Comparison of ENCODE assay signal across 8 cellular contexts in the genomic region with DNA sequence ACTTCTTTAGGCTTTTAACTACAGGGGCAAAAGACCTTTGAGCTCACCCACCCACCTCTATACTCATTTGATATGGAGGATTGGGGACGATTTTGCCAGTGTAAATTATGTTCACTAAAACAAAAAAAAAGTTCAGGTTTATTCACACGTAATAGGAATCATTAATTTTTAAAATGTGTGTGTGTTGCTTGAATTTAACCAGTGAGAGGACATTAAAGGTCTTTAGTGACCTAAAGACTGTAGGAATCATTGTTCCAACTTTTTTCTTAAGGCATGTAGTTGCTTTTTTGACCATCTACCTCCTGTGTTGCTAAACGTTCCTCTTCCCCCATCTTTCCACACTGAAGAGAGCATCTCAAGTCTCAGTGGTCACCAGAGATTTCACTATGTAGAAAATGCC. TPM values are rescaled to one million over a fixed set of nuclear protein-coding genes. Genes with fewer than 3 reads are reported as not detected.
DNase-seq lines count a peak whose midpoint lies in the region; ATAC-seq and TF ChIP-seq lines count a peak whose summit lies in the region.

No MANE protein-coding gene starts in this region.

- peaks cover 40% of the 10 kb centered on the region for H3K36me3 ChIP-seq in CD4-positive, alpha-beta memory T cell (ENCODE audit: insufficient read depth, low read length)
- H3K36me3 ChIP-seq in MM.1S (replicated peaks; ENCODE audit: insufficient read depth, low read length): peaks cover 12% of the 10 kb centered on the region; the same call in 1 of the 2 replicates

- H3K27me3 ChIP-seq in CD4-positive, alpha-beta memory T cell (ENCODE audit: insufficient read depth, low read length): no peaks in the 10 kb centered on the region
- H3K27me3 ChIP-seq in MM.1S (replicated peaks; ENCODE audit: insufficient read depth, low read length): no peaks in the 10 kb centered on the region

- no peak for TF ChIP-seq CTCF in MM.1S (IDR thresholded peaks at IDR 0.05; ENCODE audit: low read length)

- H3K4me1 Mint-ChIP-seq in CD4-positive, alpha-beta memory T cell: peaks cover 29 to 67% (median 38%) of the 10 kb centered on the region in 4 donors
- peaks cover 29% of the 10 kb centered on the region for H3K4me1 Mint-ChIP-seq in dendritic cell treated with granulocyte-macrophage colony-stimulating factor and Interleukin-4, amounts not matched to agents 40 ng/mL and 50 ng/mL, for 4 days (ENCODE audit: low read depth)
- peaks cover 29 to 48% of the 10 kb centered on the region in 2 donors for H3K4me1 Mint-ChIP-seq in natural killer cell treated with Interleukin-12 subunit alpha and Interleukin-12 subunit beta and Interleukin-15 and Interleukin-18, amount 100 ng/mL, for 72 hours (ENCODE audit: low read depth in 2 of 2)

- H3K27ac ChIP-seq in CD4-positive, alpha-beta memory T cell (ENCODE audit: low read depth, low read length): peak overlapping the region; percentile 85
- no peak overlapping the region for H3K27ac ChIP-seq in MM.1S (ENCODE audit: low read length)

- peaks cover 11% of the 10 kb centered on the region for H3F3A ChIP-seq in MM.1S (ENCODE audit: insufficient read depth, low read length)

- H3K79me2 ChIP-seq in MM.1S (ENCODE audit: low read length): peaks cover 50% of the 10 kb centered on the region

- no peaks in the 10 kb centered on the region for H3K27me3 Mint-ChIP-seq in CD4-positive, alpha-beta memory T cell
- H3K27me3 Mint-ChIP-seq in dendritic cell treated with granulocyte-macrophage colony-stimulating factor and Interleukin-4, amounts not matched to agents 40 ng/mL and 50 ng/mL, for 4 days: no peaks in the 10 kb centered on the region
- H3K27me3 Mint-ChIP-seq in natural killer cell treated with Interleukin-12 subunit alpha and Interleukin-12 subunit beta and Interleukin-15 and Interleukin-18, amount 100 ng/mL, for 72 hours: no peaks in the 10 kb centered on the region

- peak overlapping the region; percentile 82 for H3K4me2 ChIP-seq in MM.1S (ENCODE audit: low read depth, low read length)

- H3K4me3 Mint-ChIP-seq in CD4-positive, alpha-beta memory T cell: peak overlapping the region; percentile 81 to 100 (median 99)
- peak overlapping the region; percentile 98 for H3K4me3 Mint-ChIP-seq in dendritic cell treated with granulocyte-macrophage colony-stimulating factor and Interleukin-4, amounts not matched to agents 40 ng/mL and 50 ng/mL, for 4 days
- peak overlapping the region; percentile 97 for H3K4me3 Mint-ChIP-seq in natural killer cell treated with Interleukin-12 subunit alpha and Interleukin-12 subunit beta and Interleukin-15 and Interleukin-18, amount 100 ng/mL, for 72 hours

- H3K27ac Mint-ChIP-seq in CD4-positive, alpha-beta memory T cell: peak overlapping the region; percentile 31 to 96 (median 82)
- H3K27ac Mint-ChIP-seq in dendritic cell treated with granulocyte-macrophage colony-stimulating factor and Interleukin-4, amounts not matched to agents 40 ng/mL and 50 ng/mL, for 4 days: peak overlapping the region; percentile 3
- peak overlapping the region; percentile 89 to 98 for H3K27ac Mint-ChIP-seq in natural killer cell treated with Interleukin-12 subunit alpha and Interleukin-12 subunit beta and Interleukin-15 and Interleukin-18, amount 100 ng/mL, for 72 hours

- H3K9ac ChIP-seq in MM.1S (ENCODE audit: low read length): peak overlapping the region; percentile 83; the same call in 1 of the 2 replicates

- peaks cover 38 to 53% of the 10 kb centered on the region in 2 donors for H3K36me3 Mint-ChIP-seq in CD4-positive, alpha-beta memory T cell
- peaks cover 53% of the 10 kb centered on the region for H3K36me3 Mint-ChIP-seq in dendritic cell treated with granulocyte-macrophage colony-stimulating factor and Interleukin-4, amounts not matched to agents 40 ng/mL and 50 ng/mL, for 4 days (ENCODE audit: low read depth)
- H3K36me3 Mint-ChIP-seq in natural killer cell treated with Interleukin-12 subunit alpha and Interleukin-12 subunit beta and Interleukin-15 and Interleukin-18, amount 100 ng/mL, for 72 hours: peaks cover 40% of the 10 kb centered on the region

- CTCF ChIA-PET in CD4-positive, alpha-beta memory T cell (lab: Charles Lee; ENCODE audit: partially characterized antibody): interaction anchor here (1.2 to 6.0 kb wide), 7 partner anchors 13 to 189 kb away, joined by 3 to 74 read pairs (median 6); partner anchors contain the start of gene WEE2

- H3K9me3 ChIP-seq in CD4-positive, alpha-beta memory T cell (ENCODE audit: control insufficient read depth in 1 of 2, low read length in 2 of 2): no peaks in the 10 kb centered on the region
- no peaks in the 10 kb centered on the region for H3K9me3 ChIP-seq in MM.1S (replicated peaks; ENCODE audit: insufficient read depth, low read length)

- H3K9me2 ChIP-seq in MM.1S (replicated peaks; ENCODE audit: insufficient read depth, low read length): no peaks in the 10 kb centered on the region

- intact Hi-C loops in CD4-positive, alpha-beta memory T cell (cut with micrococcal nuclease): loop anchor here (2.0 to 10.0 kb wide), 3 partner anchors 1044 to 1623 kb away; partner anchors contain the start of genes FAM131B, MKRN1 and NDUFB2
- intact Hi-C loops in dendritic cell treated with granulocyte-macrophage colony-stimulating factor and Interleukin-4, amounts not matched to agents 40 ng/mL and 50 ng/mL, for 4 days (cut with micrococcal nuclease): loop anchor here (5.0 to 10.0 kb wide), 2 partner anchors 37 to 184 kb away; partner anchors contain the start of genes AGK and DENND11

- no peak overlapping the region for H3K4me3 ChIP-seq in CD4-positive, alpha-beta memory T cell (ENCODE audit: low read length in 2 of 2)
- peak overlapping the region; percentile 89 for H3K4me3 ChIP-seq in MM.1S (ENCODE audit: low read length)

- H4K20me1 ChIP-seq in MM.1S (ENCODE audit: insufficient read depth, low read length): no peaks in the 10 kb centered on the region

- no peak overlapping the region for H2AFZ ChIP-seq in MM.1S (ENCODE audit: low read length)

- POLR2A ChIA-PET in CD4-positive, alpha-beta memory T cell (lab: Charles Lee; ENCODE audit: partially characterized antibody): interaction anchor here (1.1 to 3.7 kb wide), 5 partner anchors 15 to 725 kb away, joined by 3 to 89 read pairs (median 13); partner anchors contain the start of genes DENND11 and MRPS33

- H3K9me3 Mint-ChIP-seq in CD4-positive, alpha-beta memory T cell: no peaks in the 10 kb centered on the region
- no peaks in the 10 kb centered on the region for H3K9me3 Mint-ChIP-seq in dendritic cell treated with granulocyte-macrophage colony-stimulating factor and Interleukin-4, amounts not matched to agents 40 ng/mL and 50 ng/mL, for 4 days
- H3K9me3 Mint-ChIP-seq in natural killer cell treated with Interleukin-12 subunit alpha and Interleukin-12 subunit beta and Interleukin-15 and Interleukin-18, amount 100 ng/mL, for 72 hours: no peaks in the 10 kb centered on the region

- ATAC-seq in natural killer cell treated with Interleukin-12 subunit alpha and Interleukin-12 subunit beta and Interleukin-15 and Interleukin-18, amount 100 ng/mL, for 72 hours: no peak

- H3K4me1 ChIP-seq in CD4-positive, alpha-beta memory T cell (ENCODE audit: insufficient read depth, low read length): peaks cover 36% of the 10 kb centered on the region
- H3K4me1 ChIP-seq in MM.1S (ENCODE audit: low read length): peaks cover 14% of the 10 kb centered on the region

- no peak for DNase-seq in CD4-positive, alpha-beta memory T cell
- no peak for DNase-seq in MM.1S
- DNase-seq in natural killer cell treated with Interleukin-12 subunit alpha and Interleukin-12 subunit beta and Interleukin-15 and Interleukin-18, amount 100 ng/mL, for 72 hours (ENCODE audit: low spot score): no peak
- no peak for DNase-seq in germinal center (ENCODE audit: low spot score)
- DNase-seq in HuH-7 (ENCODE audit: low spot score): no peak
- DNase-seq in HUDEP-2 (lab: John Stamatoyannopoulos, UW; ENCODE audit: unreplicated experiment in 76 of 76): no peak
- no peak for DNase-seq in GM03348 (ENCODE audit: low spot score)

RNA-seq across cellular contexts. Expression of gene SSBP1, which starts 1.1 kb away (rescaled TPM):
- 10 to 100 TPM; 88.2 to 91.2 TPM for total RNA-seq in CD4-positive, alpha-beta memory T cell
- 100 to 1,000 TPM; 314 to 366 TPM for polyA plus RNA-seq in CD4-positive, alpha-beta memory T cell
- total RNA-seq in natural killer cell treated with Interleukin-12 subunit alpha and Interleukin-12 subunit beta and Interleukin-15 and Interleukin-18, amount 100 ng/mL, for 72 hours: 100 to 1,000 TPM; 163 to 208 TPM

RNA-seq across cellular contexts. Expression of gene TAS2R3, which starts 24.6 kb away (rescaled TPM):
- 1 to 10 TPM; 5.6 to 8.0 TPM for total RNA-seq in CD4-positive, alpha-beta memory T cell
- not detected for polyA plus RNA-seq in CD4-positive, alpha-beta memory T cell
- total RNA-seq in natural killer cell treated with Interleukin-12 subunit alpha and Interleukin-12 subunit beta and Interleukin-15 and Interleukin-18, amount 100 ng/mL, for 72 hours: 1 to 10 TPM in 1 of 2 donors, under 1 TPM in 1; 0.78 to 3.3 TPM

RNA-seq across cellular contexts. Expression of gene WEE2, which starts 31.1 kb away (rescaled TPM):
- total RNA-seq in CD4-positive, alpha-beta memory T cell: not detected
- polyA plus RNA-seq in CD4-positive, alpha-beta memory T cell: not detected
- total RNA-seq in natural killer cell treated with Interleukin-12 subunit alpha and Interleukin-12 subunit beta and Interleukin-15 and Interleukin-18, amount 100 ng/mL, for 72 hours: under 1 TPM in 1 of 2 donors, not detected in 1; 0.17 TPM

RNA-seq across cellular contexts. Expression of gene TAS2R4, which starts 37.2 kb away (rescaled TPM):
- total RNA-seq in CD4-positive, alpha-beta memory T cell: 1 to 10 TPM; 3.9 to 5.4 TPM
- polyA plus RNA-seq in CD4-positive, alpha-beta memory T cell: under 1 TPM in 1 of 2 donors, not detected in 1; 0.07 TPM
- 1 to 10 TPM in 1 of 2 donors, under 1 TPM in 1; 0.69 to 1.8 TPM for total RNA-seq in natural killer cell treated with Interleukin-12 subunit alpha and Interleukin-12 subunit beta and Interleukin-15 and Interleukin-18, amount 100 ng/mL, for 72 hours

RNA-seq across cellular contexts. Expression of gene DENND11, which starts 37.3 kb away (rescaled TPM):
- total RNA-seq in CD4-positive, alpha-beta memory T cell: 10 to 100 TPM; 62.5 to 62.9 TPM
- 10 to 100 TPM in 1 of 2 donors, 1 to 10 TPM in 1; 5.0 to 14.8 TPM for polyA plus RNA-seq in CD4-positive, alpha-beta memory T cell
- 10 to 100 TPM; 24.7 to 40.0 TPM for total RNA-seq in natural killer cell treated with Interleukin-12 subunit alpha and Interleukin-12 subunit beta and Interleukin-15 and Interleukin-18, amount 100 ng/mL, for 72 hours

Comparison
In these comparisons a context has a peak if more than half of its experiments do, and no peak if none do; other contexts are left out.
1. H3K27ac Mint-ChIP-seq: peak in every context shown above with its lines; median percentile 94 in natural killer cell treated with Interleukin-12 subunit alpha and Interleukin-12 subunit beta and Interleukin-15 and Interleukin-18, amount 100 ng/mL, for 72 hours; 82 in CD4-positive, alpha-beta memory T cell; 3 in dendritic cell treated with granulocyte-macrophage colony-stimulating factor and Interleukin-4, amounts not matched to agents 40 ng/mL and 50 ng/mL, for 4 days.